In the genomic region with DNA sequence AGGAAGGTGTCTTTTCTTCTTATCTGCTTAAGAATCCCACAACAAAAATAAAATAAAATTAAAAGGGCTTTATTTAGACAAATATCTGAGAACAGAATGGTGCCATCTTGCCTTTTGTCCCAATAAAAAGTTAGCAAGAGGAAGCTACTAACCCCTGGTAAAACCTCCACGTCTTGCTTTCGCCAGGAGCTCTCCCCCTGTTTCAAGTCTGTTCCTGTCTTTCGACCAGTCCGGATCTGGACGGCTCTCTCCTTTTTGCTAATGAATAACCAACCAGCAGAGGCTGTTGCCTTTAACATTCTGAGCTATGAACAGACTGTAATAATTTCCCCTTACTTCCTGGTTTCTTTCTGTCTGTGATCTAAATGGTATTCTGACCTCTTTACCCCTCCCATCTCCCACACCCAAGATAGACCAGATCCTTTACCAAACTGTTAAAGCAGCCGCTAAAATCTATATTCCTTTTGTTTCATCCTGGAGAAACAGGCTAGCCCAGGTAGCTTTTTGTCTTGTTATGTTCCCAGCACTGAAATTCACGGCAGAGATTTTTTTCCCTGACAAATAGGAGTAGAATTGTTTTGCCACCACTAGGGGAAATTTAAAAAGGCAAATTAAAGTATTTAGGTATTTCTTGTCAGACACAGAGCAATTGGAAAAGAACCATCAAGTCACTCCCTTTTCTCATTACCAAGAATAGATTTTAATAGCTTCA, we compare ENCODE assay signal across 8 cellular contexts. TPM values are rescaled to one million over a fixed set of nuclear protein-coding genes. Genes with fewer than 3 reads are reported as not detected.
A peak's percentile ranks its signal among the peaks of the same experiment; 100 is the strongest.
DNase-seq lines count a peak whose midpoint lies in the region; ATAC-seq, FAIRE-seq and TF ChIP-seq lines count a peak whose summit lies in the region.

TSS of gene FRK (minus strand) at position 320 of the 712 bp plus-strand sequence. CDS start 580 bp downstream, outside the sequence.

- H3K4me3 Mint-ChIP-seq in activated CD4-positive, alpha-beta memory T cell treated with anti-CD3 and anti-CD28 coated beads for 36 hours: no peak within 1 kb of the TSS

- H3K4me3 ChIP-seq in endothelial cell of umbilical vein (replicated peaks in 1 of 3; ENCODE audit: insufficient read depth in 1 of 3, low read depth in 1 of 3, low read length in 3 of 3) (no peak within 1 kb of the TSS), pancreas (peak within 1 kb of the TSS; percentile 28 to 52 (median 44))

- dilution Hi-C loops in endothelial cell of umbilical vein (cut with MboI; ENCODE audit: extremely low pct_ligation_motif_present, low sequenced_read_pairs): no loop called here

- H3K79me2 ChIP-seq in endothelial cell of umbilical vein (ENCODE audit: control insufficient read depth, insufficient read depth, low read length): no peaks in the 10 kb centered on the region

- H3K9me3 Mint-ChIP-seq in activated CD4-positive, alpha-beta memory T cell treated with anti-CD3 and anti-CD28 coated beads for 36 hours: no peaks in the 10 kb centered on the region

- no peaks in the 10 kb centered on the region for H3K36me3 ChIP-seq in endothelial cell of umbilical vein (ENCODE audit: control insufficient read depth in 2 of 2, extremely low read depth in 1 of 2, insufficient read depth in 2 of 2, low read length in 2 of 2)
- no peaks in the 10 kb centered on the region for H3K36me3 ChIP-seq in pancreas

- intact Hi-C loops in endothelial cell of umbilical vein (cut with micrococcal nuclease) (no loop called here), pancreas (cut with DNase I) (no loop called here)
- intact Hi-C loops in activated CD4-positive, alpha-beta memory T cell treated with anti-CD3 and anti-CD28 coated beads for 36 hours (cut with micrococcal nuclease): no loop called here

- TF ChIP-seq CTCF in endothelial cell of umbilical vein (IDR thresholded peaks at IDR 0.05; ENCODE audit: extremely low read depth in 1 of 2, insufficient read depth in 1 of 2, low read depth in 1 of 2, low read length in 2 of 2) (no peak), pancreas (IDR thresholded peaks at IDR 0.05) (peak; percentile 22 to 38 (median 28))

- H3K9ac ChIP-seq in endothelial cell of umbilical vein (replicated peaks; ENCODE audit: extremely low read depth, insufficient read depth, low read length): no peak within 1 kb of the TSS

- FAIRE-seq in endothelial cell of umbilical vein (lab: Jason Lieb, UNC): no peak
- peak; percentile 73 for FAIRE-seq in pancreas (lab: Jason Lieb, UNC)

- no peak within 1 kb of the TSS for H3K4me2 ChIP-seq in endothelial cell of umbilical vein (ENCODE audit: insufficient read depth, low read length)

- peak within 1 kb of the TSS; percentile 29 for H2AFZ ChIP-seq in endothelial cell of umbilical vein (ENCODE audit: low read depth, low read length)

- H3K27ac ChIP-seq in endothelial cell of umbilical vein (ENCODE audit: insufficient read depth, low read depth, low read length) (no peak within 1 kb of the TSS), pancreas (peak within 1 kb of the TSS; percentile 75 to 97 (median 94))

- H3K9me1 ChIP-seq in endothelial cell of umbilical vein (replicated peaks; ENCODE audit: control insufficient read depth, extremely low read depth, insufficient read depth, low read length): no peaks in the 10 kb centered on the region

- no peaks in the 10 kb centered on the region for H3K9me3 ChIP-seq in endothelial cell of umbilical vein (replicated peaks; ENCODE audit: control insufficient read depth, insufficient read depth, low read length)
- H3K9me3 ChIP-seq in pancreas: no peaks in the 10 kb centered on the region

- no peaks in the 10 kb centered on the region for H4K20me1 ChIP-seq in endothelial cell of umbilical vein (replicated peaks; ENCODE audit: control insufficient read depth, extremely low read depth, insufficient read depth, low read length)

- POLR2A ChIA-PET in endothelial cell of umbilical vein (lab: Charles Lee): interaction anchor here (0.8 kb wide), 1 partner anchor 13 kb away, joined by 3 read pairs; no protein-coding TSS in a partner anchor
- POLR2A ChIA-PET in activated CD4-positive, alpha-beta memory T cell treated with anti-CD3 and anti-CD28 coated beads for 36 hours (lab: Charles Lee): no interaction called here

- WGBS in pancreas, 2 donors: 6 to 10% methylated on average over 7 of the region's 7 CpGs

- H3K4me1 ChIP-seq in endothelial cell of umbilical vein (ENCODE audit: control insufficient read depth, extremely low read depth, insufficient read depth, low read length) (no peaks in the 10 kb centered on the region), pancreas (peaks cover 8 to 19% (median 8%) of the 10 kb centered on the region in 3 donors)

- H3K4me1 Mint-ChIP-seq in activated CD4-positive, alpha-beta memory T cell treated with anti-CD3 and anti-CD28 coated beads for 36 hours (ENCODE audit: low read depth): no peaks in the 10 kb centered on the region

- no peak for TF ChIP-seq POLR2A in endothelial cell of umbilical vein (IDR thresholded peaks at IDR 0.05; ENCODE audit: low read depth, low read length)

- H3K27me3 ChIP-seq in endothelial cell of umbilical vein (ENCODE audit: control insufficient read depth in 2 of 2, insufficient read depth in 2 of 2, low read length in 2 of 2): no peaks in the 10 kb centered on the region
- H3K27me3 ChIP-seq in pancreas: no peaks in the 10 kb centered on the region

- peak; percentile 93 to 95 (median 94) for ATAC-seq in pancreas
- ATAC-seq in HG02981 (IDR thresholded peaks at IDR 0.05; ENCODE audit: unreplicated experiment): no peak
- ATAC-seq in GM19397 (IDR thresholded peaks at IDR 0.05; ENCODE audit: unreplicated experiment): no peak

- no peak within 1 kb of the TSS for H3K27ac Mint-ChIP-seq in activated CD4-positive, alpha-beta memory T cell treated with anti-CD3 and anti-CD28 coated beads for 36 hours

- H3K27me3 Mint-ChIP-seq in activated CD4-positive, alpha-beta memory T cell treated with anti-CD3 and anti-CD28 coated beads for 36 hours: peaks cover 4% of the 10 kb centered on the region

- no peaks in the 10 kb centered on the region for H3K36me3 Mint-ChIP-seq in activated CD4-positive, alpha-beta memory T cell treated with anti-CD3 and anti-CD28 coated beads for 36 hours

- BruUV-seq in endothelial cell of umbilical vein (replicated peaks; lab: Mats Ljungman, UMichigan): no TSS peak

- CTCF ChIA-PET in endothelial cell of umbilical vein (lab: Charles Lee): interaction anchor here (0.8 to 2.3 kb wide), 11 partner anchors 8 to 52 kb away, joined by 3 to 14 read pairs (median 5); partner anchors contain the start of gene NT5DC1
- CTCF ChIA-PET in activated CD4-positive, alpha-beta memory T cell treated with anti-CD3 and anti-CD28 coated beads for 36 hours (lab: Charles Lee): no interaction called here

- peak; percentile 41 for DNase-seq in GM04503 (ENCODE audit: low read depth)
- peak; percentile 71 for DNase-seq in NCI-H146 treated with DMSO at 0.1 percent for 48 hours (lab: John Stamatoyannopoulos, UW; ENCODE audit: unreplicated experiment)
- DNase-seq in endothelial cell of umbilical vein (ENCODE audit: low read depth, low spot score): peak; percentile 47
- peak; percentile 34 to 83 (median 69) for DNase-seq in pancreas
- no peak for DNase-seq in putamen (ENCODE audit: low spot score)
- DNase-seq in activated CD4-positive, alpha-beta memory T cell treated with anti-CD3 and anti-CD28 coated beads for 36 hours: no peak

TF ChIP-seq in endothelial cell of umbilical vein, 7 proteins besides CTCF, POLR2A, EP300 and RAD21:
- TF ChIP-seq FOS (IDR thresholded peaks at IDR 0.05; ENCODE audit: borderline replicate concordance, insufficient read depth, low read length) (no peak), JUN (IDR thresholded peaks at IDR 0.05; ENCODE audit: borderline replicate concordance, insufficient read depth, insufficient read length, low read depth) (no peak), EZH2 (IDR thresholded peaks at IDR 0.05; ENCODE audit: borderline replicate concordance, low read depth, low read length, severe bottlenecking) (no peak), POLR2AphosphoS5 (IDR thresholded peaks at IDR 0.05; ENCODE audit: insufficient read depth, low read depth, low read length) (no peak), MYC (IDR thresholded peaks at IDR 0.05; ENCODE audit: low read depth, low read length) (no peak), GATA2 (IDR thresholded peaks at IDR 0.05; ENCODE audit: insufficient read depth, insufficient read length, low read depth, low read length) (no peak)
- TF ChIP-seq, protein P1, sequence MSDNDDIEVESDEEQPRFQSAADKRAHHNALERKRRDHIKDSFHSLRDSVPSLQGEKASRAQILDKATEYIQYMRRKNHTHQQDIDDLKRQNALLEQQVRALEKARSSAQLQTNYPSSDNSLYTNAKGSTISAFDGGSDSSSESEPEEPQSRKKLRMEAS (IDR thresholded peaks at IDR 0.05; ENCODE audit: insufficient read depth, insufficient read length): no peak

RNA-seq across cellular contexts. Expression of gene FRK, which starts in this region (rescaled TPM):
- total RNA-seq in endothelial cell of umbilical vein (0.05 TPM in 1 of 2 replicates, not detected in the other), pancreas (10 to 100 TPM in 1 of 6 donors, 1 to 10 TPM in 5; 3.9 to 11.6 (median 5.2) TPM)
- polyA plus RNA-seq in endothelial cell of umbilical vein (under 0.01 and 0.01 TPM in 2 replicates), pancreas (1 to 10 TPM in 1 of 2 donors, under 1 TPM in 1; 0.72 to 1.6 TPM)
- polyA plus RNA-seq in endothelial cell of umbilical vein (2011; cell fraction: cytosol; rRNA removed): not detected in 2 replicates
- 0.03 TPM in 1 of 2 replicates, not detected in the other for polyA plus RNA-seq in endothelial cell of umbilical vein (2011; cell fraction: nucleus; rRNA removed)
- 0.01 TPM in 1 of 2 replicates, not detected in the other for polyA plus RNA-seq in endothelial cell of umbilical vein (2012)
- 0.04 and 0.05 TPM in 2 replicates for polyA minus RNA-seq in endothelial cell of umbilical vein
- polyA minus RNA-seq in endothelial cell of umbilical vein (2011; cell fraction: cytosol; rRNA and poly(A)+ RNA removed): 4.0 TPM
- polyA minus RNA-seq in endothelial cell of umbilical vein (2011; cell fraction: nucleus; rRNA and poly(A)+ RNA removed): 0.05 TPM in 2 replicates
- under 1 TPM; 0.02 TPM for total RNA-seq in activated CD4-positive, alpha-beta memory T cell treated with anti-CD3 and anti-CD28 coated beads for 36 hours

Comparison
In these comparisons a context has a peak if more than half of its experiments do, and no peak if none do; other contexts are left out.
1. DNase-seq: peak in GM04503 (single experiment), NCI-H146 treated with DMSO at 0.1 percent for 48 hours (single experiment), endothelial cell of umbilical vein (single experiment) and pancreas (6 of 6); none in putamen (single experiment) and activated CD4-positive, alpha-beta memory T cell treated with anti-CD3 and anti-CD28 coated beads for 36 hours (single experiment).
2. H3K4me3 ChIP-seq: peak in pancreas (4 of 4); none in endothelial cell of umbilical vein (0 of 3).
3. CTCF ChIP-seq: peak in pancreas (4 of 4); none in endothelial cell of umbilical vein (0 of 2).
4. ATAC-seq: peak in pancreas (4 of 4); none in HG02981 (single experiment) and GM19397 (single experiment).